21 cellular contexts compared by ENCODE assay signal in genomic region chr19:17486545-17486944, GRCh38. TPM values are rescaled to one million over a fixed set of nuclear protein-coding genes. Genes with fewer than 3 reads are reported as not detected.
DNase-seq lines count a peak whose midpoint lies in the region; ATAC-seq, FAIRE-seq and TF ChIP-seq lines count a peak whose summit lies in the region.
"Had no signal": no experiment of that assay in that cellular context is flagged by ENCODE, and none has a peak within 500 bp of the region (broad histone marks: within the 10 kb centered on the region; RNA-seq: fewer than 3 reads in every experiment).

No MANE protein-coding gene starts in this region.

- no peak overlapping the region for H3K4me2 ChIP-seq in HepG2 (ENCODE audit: low read depth, low read length)
- H3K4me2 ChIP-seq in Karpas-422 (ENCODE audit: low read depth, low read length, poor library complexity, severe bottlenecking): no peak overlapping the region
- H3K4me2 ChIP-seq in osteoblast (ENCODE audit: insufficient read depth, low read length): no peak overlapping the region
- H3K4me2 ChIP-seq: A549, KMS-11 had no signal

- POLR2A ChIA-PET in HepG2 (lab: Yijun Ruan, JAX): no interaction called here

- in situ Hi-C loops in HepG2 (cut with HindIII; ENCODE audit: extremely low pct_ligation_motif_present, low pct_unique_long_range_greater_than_20kb): no loop called here

- H3K9me2 ChIP-seq in Karpas-422 (replicated peaks; ENCODE audit: insufficient read depth, low read length): no peaks in the 10 kb centered on the region

- no TSS peak for BruUV-seq in HepG2 (replicated peaks; lab: Mats Ljungman, UMichigan)

- ATAC-seq in HepG2: no peak
- ATAC-seq in right lobe of liver: no peak
- ATAC-seq in HG02981 (IDR thresholded peaks at IDR 0.05; ENCODE audit: unreplicated experiment): no peak
- ATAC-seq: A549 had no signal

- H2AFZ ChIP-seq in HepG2 (ENCODE audit: low read length) (no peak overlapping the region), Karpas-422 (ENCODE audit: low read length) (no peak overlapping the region), osteoblast (ENCODE audit: low read length) (no peak overlapping the region)

- TF ChIP-seq EP300 in HepG2 (IDR thresholded peaks at IDR 0.05; ENCODE audit: low read depth in 2 of 2, low read length in 2 of 2) (no peak), HepG2 (CRISPR knock-in tag; IDR thresholded peaks at IDR 0.05; ENCODE audit: borderline replicate concordance) (no peak)

- peaks cover 9% of the 10 kb centered on the region for H3K9me3 Mint-ChIP-seq in glutamatergic neuron (ENCODE audit: unreplicated experiment)
- H3K9me3 Mint-ChIP-seq: CD8-positive, alpha-beta memory T cell had no signal

- no peaks in the 10 kb centered on the region; a peak in 1 of 5 replicates for H3K27me3 ChIP-seq in HepG2 (ENCODE audit: control insufficient read depth in 1 of 2, insufficient read depth in 2 of 2, low read length in 2 of 2)
- H3K27me3 ChIP-seq in right lobe of liver: no peaks in the 10 kb centered on the region
- H3K27me3 ChIP-seq in Karpas-422 (ENCODE audit: low read length): no peaks in the 10 kb centered on the region
- no peaks in the 10 kb centered on the region for H3K27me3 ChIP-seq in osteoblast (ENCODE audit: insufficient read depth, low read length)

- no peak overlapping the region for H3K9ac ChIP-seq in HepG2 (ENCODE audit: insufficient read depth, low read depth, low read length)
- no peak overlapping the region for H3K9ac ChIP-seq in Karpas-422 (ENCODE audit: low read length)
- H3K9ac ChIP-seq: KMS-11 had no signal

- TF ChIP-seq CTCF in HepG2 (CRISPR knock-in tag; IDR thresholded peaks at IDR 0.05): no peak
- no peak for TF ChIP-seq CTCF in right lobe of liver (IDR thresholded peaks at IDR 0.05)
- no peak for TF ChIP-seq CTCF in osteoblast (IDR thresholded peaks at IDR 0.05; ENCODE audit: extremely low read depth, low read depth, low read length)
- TF ChIP-seq CTCF in glutamatergic neuron (IDR thresholded peaks at IDR 0.05; ENCODE audit: partially characterized antibody, unreplicated experiment): no peak

- DNase-seq in HepG2 (ENCODE audit: low spot score) (no peak), right lobe of liver (no peak), Karpas-422 (peak; percentile 23), osteoblast (ENCODE audit: insufficient read length, low spot score, missing footprints) (peak; percentile 11), glutamatergic neuron (no peak), NCI-H345 treated with DMSO at 0.1 percent for 48 hours (lab: John Stamatoyannopoulos, UW; ENCODE audit: unreplicated experiment) (no peak)
- DNase-seq: C1 segment of cervical spinal cord; CD4-positive, CD25-positive, alpha-beta regulatory T cell; CD8-positive, alpha-beta memory T cell; COR-L47; GOT3 had no signal

- no peaks in the 10 kb centered on the region for H3K79me2 ChIP-seq in HepG2 (ENCODE audit: insufficient read depth, low read length)
- no peaks in the 10 kb centered on the region for H3K79me2 ChIP-seq in Karpas-422 (ENCODE audit: low read length)
- peaks cover 31% of the 10 kb centered on the region for H3K79me2 ChIP-seq in osteoblast (ENCODE audit: insufficient read depth, low read length)

- H3K36me3 Mint-ChIP-seq in glutamatergic neuron (ENCODE audit: unreplicated experiment): no peaks in the 10 kb centered on the region
- H3K36me3 Mint-ChIP-seq: CD4-positive, CD25-positive, alpha-beta regulatory T cell; CD8-positive, alpha-beta memory T cell had no signal

- H4K20me1 ChIP-seq in HepG2 (ENCODE audit: insufficient read depth, low read length): 0 out of 2 replicates have a peak, but pooled peaks cover 4% of the 10 kb centered on the region
- H4K20me1 ChIP-seq in Karpas-422 (ENCODE audit: insufficient read depth, low read depth, low read length): no peaks in the 10 kb centered on the region
- peaks cover 19% of the 10 kb centered on the region for H4K20me1 ChIP-seq in osteoblast (ENCODE audit: insufficient read depth, low read length)

- CTCF ChIA-PET in HepG2 (lab: Yijun Ruan, JAX; ENCODE audit: low intra/inter-chr PET ratio, low total read pairs): no interaction called here

- no peak overlapping the region for H3K4me3 Mint-ChIP-seq in glutamatergic neuron (ENCODE audit: unreplicated experiment)
- H3K4me3 Mint-ChIP-seq: CD4-positive, CD25-positive, alpha-beta regulatory T cell; CD8-positive, alpha-beta memory T cell had no signal

- intact Hi-C loops in HepG2 (cut with micrococcal nuclease; ENCODE audit: unreplicated experiment): no loop called here
- intact Hi-C loops in right lobe of liver (cut with DNase I): no loop called here

- WGBS in HepG2 (ENCODE audit: low lambda C conversion rate): 97% methylated on average over 24 of the region's 40 CpGs
- 98% methylated on average over 11 of the region's 40 CpGs for WGBS in right lobe of liver (ENCODE audit: insufficient coverage, low coverage, low lambda C conversion rate, missing lambda C conversion rate)

- H3K9me3 ChIP-seq in HepG2 (ENCODE audit: low read length) (no peaks in the 10 kb centered on the region), right lobe of liver (no peaks in the 10 kb centered on the region), Karpas-422 (ENCODE audit: low read length) (no peaks in the 10 kb centered on the region), osteoblast (ENCODE audit: low read depth, low read length) (no peaks in the 10 kb centered on the region)
- H3K9me3 ChIP-seq: A549, HAP-1 had no signal

- H3K27ac ChIP-seq in HepG2 (ENCODE audit: extremely low read length, insufficient read depth, low read length) (no peak overlapping the region), right lobe of liver (no peak overlapping the region), Karpas-422 (ENCODE audit: low read length) (no peak overlapping the region), osteoblast (ENCODE audit: low read depth, low read length) (no peak overlapping the region)
- H3K27ac ChIP-seq: 22Rv1, A549, KMS-11 had no signal

- TF ChIP-seq POLR2A in HepG2 (IDR thresholded peaks at IDR 0.05; ENCODE audit: insufficient read depth in 1 of 2, low read depth in 2 of 2, low read length in 2 of 2) (no peak), right lobe of liver (IDR thresholded peaks at IDR 0.05) (no peak)

- H3K27ac Mint-ChIP-seq in glutamatergic neuron (ENCODE audit: unreplicated experiment): no peak overlapping the region
- H3K27ac Mint-ChIP-seq: CD4-positive, CD25-positive, alpha-beta regulatory T cell; CD8-positive, alpha-beta memory T cell had no signal

- H3K36me3 ChIP-seq in HepG2 (replicated peaks in 1 of 2; ENCODE audit: control insufficient read depth in 1 of 2, insufficient read depth in 2 of 2, low read length in 2 of 2) (peaks cover 1 to 4% of the 10 kb centered on the region in 2 experiments; a peak in 1 of 5 replicates), right lobe of liver (no peaks in the 10 kb centered on the region), Karpas-422 (ENCODE audit: insufficient read depth, low read length) (no peaks in the 10 kb centered on the region), osteoblast (ENCODE audit: insufficient read depth, low read length) (peaks cover 5% of the 10 kb centered on the region)
- H3K36me3 ChIP-seq: HAP-1 had no signal

- FAIRE-seq in HepG2 (lab: Jason Lieb, UNC): no peak
- FAIRE-seq: A549, D721Med, G401.6, GM12891, HTR-8/SVneo had no signal

- peaks cover 8% of the 10 kb centered on the region for H3K27me3 Mint-ChIP-seq in glutamatergic neuron (ENCODE audit: unreplicated experiment)
- H3K27me3 Mint-ChIP-seq: CD4-positive, CD25-positive, alpha-beta regulatory T cell had no signal

- TF ChIP-seq RAD21 in HepG2 (CRISPR knock-in tag; IDR thresholded peaks at IDR 0.05): no peak

- no peak overlapping the region for H3K4me3 ChIP-seq in HepG2 (replicated peaks in 1 of 3; ENCODE audit: insufficient read depth in 1 of 3, low read depth in 2 of 3, low read length in 3 of 3)
- H3K4me3 ChIP-seq in right lobe of liver: no peak overlapping the region
- no peak overlapping the region for H3K4me3 ChIP-seq in Karpas-422 (ENCODE audit: low read length)
- no peak overlapping the region for H3K4me3 ChIP-seq in osteoblast (ENCODE audit: insufficient read depth, low read length)
- H3K4me3 ChIP-seq: A549, HAP-1 had no signal

- H3K4me1 Mint-ChIP-seq in glutamatergic neuron (ENCODE audit: low read depth, unreplicated experiment): peaks cover 15% of the 10 kb centered on the region

- peaks cover 23% of the 10 kb centered on the region for H3K4me1 ChIP-seq in HepG2 (ENCODE audit: insufficient read depth, low read length)
- no peaks in the 10 kb centered on the region for H3K4me1 ChIP-seq in right lobe of liver
- H3K4me1 ChIP-seq in Karpas-422 (ENCODE audit: low read length): peaks cover 7% of the 10 kb centered on the region
- no peaks in the 10 kb centered on the region for H3K4me1 ChIP-seq in osteoblast (ENCODE audit: insufficient read depth, low read length)
- H3K4me1 ChIP-seq: A549 had no signal

RNA-seq across cellular contexts. Expression of gene SLC27A1, which starts 16.2 kb away (rescaled TPM):
- total RNA-seq in HepG2 (2016; rRNA removed; fragmentation: Illumina TruSeq; extraction: Trizol) (1.7 and 4.1 TPM in 2 replicates), right lobe of liver (10 to 100 TPM in 1 of 6 experiments, 1 to 10 TPM in 5; 5.1 to 12.3 (median 6.1) TPM), osteoblast (47.4 and 64.4 TPM in 2 replicates), glutamatergic neuron (ENCODE audit: unreplicated experiment) (16.9 TPM)
- 0.71 and 0.79 TPM in 2 replicates for total RNA-seq in HepG2 (2016; cell fraction: cytosol; rRNA removed; fragmentation: Illumina TruSeq; extraction: Trizol; ENCODE audit: low read depth)
- total RNA-seq in HepG2 (2016; cell fraction: insoluble cytoplasmic fraction; rRNA removed; fragmentation: Illumina TruSeq; extraction: Trizol): 1.7 and 4.7 TPM in 2 replicates
- 1.8 and 2.2 TPM in 2 replicates for total RNA-seq in HepG2 (2016; cell fraction: membrane; rRNA removed; fragmentation: Illumina TruSeq; extraction: Trizol)
- total RNA-seq in HepG2 (2016; cell fraction: nucleus; rRNA removed; fragmentation: Illumina TruSeq; extraction: Trizol): 4.2 and 7.1 TPM in 2 replicates
- polyA plus RNA-seq in HepG2 (2011; rRNA removed): 8.7 and 8.8 TPM in 2 replicates
- 5.6 and 8.5 TPM in 2 replicates for polyA plus RNA-seq in HepG2 (2011; cell fraction: cytosol; rRNA removed)
- 30.2 and 36.7 TPM in 2 replicates for polyA plus RNA-seq in HepG2 (2011; cell fraction: nucleus; rRNA removed)
- polyA plus RNA-seq in HepG2 (2012): 4.1 and 6.3 TPM in 2 replicates
- 0.52 and 0.53 TPM in 2 replicates for polyA plus RNA-seq in HepG2 (2016; cell fraction: cytosol; fragmentation: Illumina TruSeq; extraction: Trizol; ENCODE audit: low read depth)
- 1.3 and 1.7 TPM in 2 replicates for polyA plus RNA-seq in HepG2 (2016; cell fraction: insoluble cytoplasmic fraction; fragmentation: Illumina TruSeq; extraction: Trizol; ENCODE audit: low read depth)
- 0.94 and 1.2 TPM in 2 replicates for polyA plus RNA-seq in HepG2 (2016; cell fraction: membrane; fragmentation: Illumina TruSeq; extraction: Trizol; ENCODE audit: low read depth)
- 9.9 and 10.8 TPM in 2 replicates for polyA plus RNA-seq in HepG2 (2016; cell fraction: nucleus; fragmentation: Illumina TruSeq; extraction: Trizol; ENCODE audit: insufficient read depth, low read depth)
- 1.1 and 18.4 TPM in 2 replicates for polyA minus RNA-seq in HepG2 (2011; rRNA and poly(A)+ RNA removed; ENCODE audit: low replicate concordance)
- 7.5 and 11.5 TPM in 2 replicates for polyA minus RNA-seq in HepG2 (2011; cell fraction: cytosol; rRNA and poly(A)+ RNA removed)
- polyA minus RNA-seq in HepG2 (2011; cell fraction: nucleus; rRNA and poly(A)+ RNA removed): 5.5 and 9.3 TPM in 2 replicates
- total RNA-seq in Karpas-422 (2014; rRNA removed; shearing (Covaris generic); ENCODE audit: low replicate concordance): 4.0 and 4.8 TPM in 2 replicates

RNA-seq across cellular contexts. Expression of gene PGLS, which starts 24.9 kb away (rescaled TPM):
- total RNA-seq in HepG2 (2016; rRNA removed; fragmentation: Illumina TruSeq; extraction: Trizol): 33.8 and 36.7 TPM in 2 replicates
- 28.7 and 30.6 TPM in 2 replicates for total RNA-seq in HepG2 (2016; cell fraction: cytosol; rRNA removed; fragmentation: Illumina TruSeq; extraction: Trizol; ENCODE audit: low read depth)
- 31.6 and 33.6 TPM in 2 replicates for total RNA-seq in HepG2 (2016; cell fraction: insoluble cytoplasmic fraction; rRNA removed; fragmentation: Illumina TruSeq; extraction: Trizol)
- total RNA-seq in HepG2 (2016; cell fraction: membrane; rRNA removed; fragmentation: Illumina TruSeq; extraction: Trizol): 36.0 and 41.5 TPM in 2 replicates
- 18.4 and 23.5 TPM in 2 replicates for total RNA-seq in HepG2 (2016; cell fraction: nucleus; rRNA removed; fragmentation: Illumina TruSeq; extraction: Trizol)
- 43.8 and 49.1 TPM in 2 replicates for polyA plus RNA-seq in HepG2 (2011; rRNA removed)
- polyA plus RNA-seq in HepG2 (2011; cell fraction: cytosol; rRNA removed): 33.3 and 59.8 TPM in 2 replicates
- 74.2 and 74.7 TPM in 2 replicates for polyA plus RNA-seq in HepG2 (2011; cell fraction: nucleus; rRNA removed)
- polyA plus RNA-seq in HepG2 (2012): 26.9 and 37.3 TPM in 2 replicates
- polyA plus RNA-seq in HepG2 (2016; cell fraction: cytosol; fragmentation: Illumina TruSeq; extraction: Trizol; ENCODE audit: low read depth): 48.8 and 52.7 TPM in 2 replicates
- 50.4 and 56.4 TPM in 2 replicates for polyA plus RNA-seq in HepG2 (2016; cell fraction: insoluble cytoplasmic fraction; fragmentation: Illumina TruSeq; extraction: Trizol; ENCODE audit: low read depth)
- polyA plus RNA-seq in HepG2 (2016; cell fraction: membrane; fragmentation: Illumina TruSeq; extraction: Trizol; ENCODE audit: low read depth): 55.3 and 57.7 TPM in 2 replicates
- polyA plus RNA-seq in HepG2 (2016; cell fraction: nucleus; fragmentation: Illumina TruSeq; extraction: Trizol; ENCODE audit: insufficient read depth, low read depth): 47.8 and 49.3 TPM in 2 replicates
- 83.1 and 129 TPM in 2 replicates for polyA minus RNA-seq in HepG2 (2011; rRNA and poly(A)+ RNA removed; ENCODE audit: low replicate concordance)
- polyA minus RNA-seq in HepG2 (2011; cell fraction: cytosol; rRNA and poly(A)+ RNA removed): 36.2 and 38.6 TPM in 2 replicates
- polyA minus RNA-seq in HepG2 (2011; cell fraction: nucleus; rRNA and poly(A)+ RNA removed): 19.7 and 23.1 TPM in 2 replicates
- 10 to 100 TPM; 31.7 to 60.0 (median 38.8) TPM for total RNA-seq in right lobe of liver
- total RNA-seq in Karpas-422 (2014; rRNA removed; shearing (Covaris generic); ENCODE audit: low replicate concordance): 93.0 and 130 TPM in 2 replicates
- total RNA-seq in osteoblast: 84.6 and 98.1 TPM in 2 replicates
- total RNA-seq in glutamatergic neuron (ENCODE audit: unreplicated experiment): 66.0 TPM

RNA-seq across cellular contexts. Expression of gene NXNL1, which starts 25.8 kb away (rescaled TPM):
- total RNA-seq in HepG2 (2016; rRNA removed; fragmentation: Illumina TruSeq; extraction: Trizol) (not detected in 2 replicates), right lobe of liver (not detected), osteoblast (not detected in 2 replicates), glutamatergic neuron (ENCODE audit: unreplicated experiment) (not detected)
- not detected in 2 replicates for total RNA-seq in HepG2 (2016; cell fraction: cytosol; rRNA removed; fragmentation: Illumina TruSeq; extraction: Trizol; ENCODE audit: low read depth)
- total RNA-seq in HepG2 (2016; cell fraction: insoluble cytoplasmic fraction; rRNA removed; fragmentation: Illumina TruSeq; extraction: Trizol): not detected in 2 replicates
- not detected in 2 replicates for total RNA-seq in HepG2 (2016; cell fraction: membrane; rRNA removed; fragmentation: Illumina TruSeq; extraction: Trizol)
- not detected in 2 replicates for total RNA-seq in HepG2 (2016; cell fraction: nucleus; rRNA removed; fragmentation: Illumina TruSeq; extraction: Trizol)
- not detected in 2 replicates for polyA plus RNA-seq in HepG2 (2011; rRNA removed)
- not detected in 2 replicates for polyA plus RNA-seq in HepG2 (2011; cell fraction: cytosol; rRNA removed)
- polyA plus RNA-seq in HepG2 (2011; cell fraction: nucleus; rRNA removed): not detected in 2 replicates
- polyA plus RNA-seq in HepG2 (2012): not detected in 2 replicates
- polyA plus RNA-seq in HepG2 (2016; cell fraction: cytosol; fragmentation: Illumina TruSeq; extraction: Trizol; ENCODE audit: low read depth): not detected in 2 replicates
- polyA plus RNA-seq in HepG2 (2016; cell fraction: insoluble cytoplasmic fraction; fragmentation: Illumina TruSeq; extraction: Trizol; ENCODE audit: low read depth): not detected in 2 replicates
- not detected in 2 replicates for polyA plus RNA-seq in HepG2 (2016; cell fraction: membrane; fragmentation: Illumina TruSeq; extraction: Trizol; ENCODE audit: low read depth)
- not detected in 2 replicates for polyA plus RNA-seq in HepG2 (2016; cell fraction: nucleus; fragmentation: Illumina TruSeq; extraction: Trizol; ENCODE audit: insufficient read depth, low read depth)
- not detected in 2 replicates for polyA minus RNA-seq in HepG2 (2011; rRNA and poly(A)+ RNA removed; ENCODE audit: low replicate concordance)
- polyA minus RNA-seq in HepG2 (2011; cell fraction: cytosol; rRNA and poly(A)+ RNA removed): not detected in 2 replicates
- not detected in 2 replicates for polyA minus RNA-seq in HepG2 (2011; cell fraction: nucleus; rRNA and poly(A)+ RNA removed)
- not detected in 2 replicates for total RNA-seq in Karpas-422 (2014; rRNA removed; shearing (Covaris generic); ENCODE audit: low replicate concordance)
- total RNA-seq: CD4-positive, CD25-positive, alpha-beta regulatory T cell; CD8-positive, alpha-beta memory T cell had no signal
- polyA plus RNA-seq: A549; AG04450; CD4-positive, CD25-positive, alpha-beta regulatory T cell; CD8-positive, alpha-beta memory T cell had no signal

RNA-seq across cellular contexts. Expression of gene TMEM221, which starts 38.1 kb away (rescaled TPM):
- total RNA-seq in HepG2 (2016; rRNA removed; fragmentation: Illumina TruSeq; extraction: Trizol) (0.55 and 0.77 TPM in 2 replicates), right lobe of liver (under 1 TPM in 3 of 6 experiments, not detected in 3; 0.12 to 0.19 (median 0.16) TPM), osteoblast (not detected in 2 replicates), glutamatergic neuron (ENCODE audit: unreplicated experiment) (not detected)
- 0.51 and 0.53 TPM in 2 replicates for total RNA-seq in HepG2 (2016; cell fraction: cytosol; rRNA removed; fragmentation: Illumina TruSeq; extraction: Trizol; ENCODE audit: low read depth)
- 0.39 and 0.50 TPM in 2 replicates for total RNA-seq in HepG2 (2016; cell fraction: insoluble cytoplasmic fraction; rRNA removed; fragmentation: Illumina TruSeq; extraction: Trizol)
- 0.46 and 0.62 TPM in 2 replicates for total RNA-seq in HepG2 (2016; cell fraction: membrane; rRNA removed; fragmentation: Illumina TruSeq; extraction: Trizol)
- 0.94 and 1.4 TPM in 2 replicates for total RNA-seq in HepG2 (2016; cell fraction: nucleus; rRNA removed; fragmentation: Illumina TruSeq; extraction: Trizol)
- polyA plus RNA-seq in HepG2 (2011; rRNA removed): 0.27 and 0.33 TPM in 2 replicates
- polyA plus RNA-seq in HepG2 (2011; cell fraction: cytosol; rRNA removed): 0.19 and 0.24 TPM in 2 replicates
- polyA plus RNA-seq in HepG2 (2011; cell fraction: nucleus; rRNA removed): 0.61 and 0.64 TPM in 2 replicates
- polyA plus RNA-seq in HepG2 (2012): 0.43 and 0.50 TPM in 2 replicates
- polyA plus RNA-seq in HepG2 (2016; cell fraction: cytosol; fragmentation: Illumina TruSeq; extraction: Trizol; ENCODE audit: low read depth): 0.25 and 0.32 TPM in 2 replicates
- polyA plus RNA-seq in HepG2 (2016; cell fraction: insoluble cytoplasmic fraction; fragmentation: Illumina TruSeq; extraction: Trizol; ENCODE audit: low read depth): 0.28 and 0.31 TPM in 2 replicates
- 0.24 and 0.40 TPM in 2 replicates for polyA plus RNA-seq in HepG2 (2016; cell fraction: membrane; fragmentation: Illumina TruSeq; extraction: Trizol; ENCODE audit: low read depth)
- 1.3 and 2.0 TPM in 2 replicates for polyA plus RNA-seq in HepG2 (2016; cell fraction: nucleus; fragmentation: Illumina TruSeq; extraction: Trizol; ENCODE audit: insufficient read depth, low read depth)
- polyA minus RNA-seq in HepG2 (2011; rRNA and poly(A)+ RNA removed; ENCODE audit: low replicate concordance): 0.14 and 0.36 TPM in 2 replicates
- not detected in 2 replicates for polyA minus RNA-seq in HepG2 (2011; cell fraction: cytosol; rRNA and poly(A)+ RNA removed)
- 0.52 TPM in 1 of 2 replicates, not detected in the other for polyA minus RNA-seq in HepG2 (2011; cell fraction: nucleus; rRNA and poly(A)+ RNA removed)
- not detected in 2 replicates for total RNA-seq in Karpas-422 (2014; rRNA removed; shearing (Covaris generic); ENCODE audit: low replicate concordance)
- total RNA-seq: CD4-positive, CD25-positive, alpha-beta regulatory T cell; CD8-positive, alpha-beta memory T cell had no signal
- polyA plus RNA-seq: CD8-positive, alpha-beta memory T cell had no signal

Comparison
In these comparisons a context has a peak if more than half of its experiments do, and no peak if none do; other contexts are left out.
1. DNase-seq: peak in Karpas-422 (single experiment) and osteoblast (single experiment); none in HepG2 (single experiment), right lobe of liver (0 of 3), glutamatergic neuron (single experiment) and NCI-H345 treated with DMSO at 0.1 percent for 48 hours (single experiment).